Comparison of ENCODE assay signal across 31 cellular contexts in genomic region chr2:66228128-66228547, GRCh38.
"Had no signal": no experiment of that assay in that cellular context is flagged by ENCODE, and none has a peak within 500 bp of the region (broad histone marks: within the 10 kb centered on the region; RNA-seq: fewer than 3 reads in every experiment).

No MANE protein-coding gene starts in this region.

- H3K27ac Mint-ChIP-seq: activated CD4-positive, alpha-beta memory T cell treated with anti-CD3 and anti-CD28 coated beads for 36 hours; activated CD4-positive, alpha-beta T cell treated with anti-CD3 and anti-CD28 coated beads, Interleukin-2, amount 10 ng/mL, durations not matched to agents 24 days and 14 days; activated naive CD4-positive, alpha-beta T cell treated with anti-CD3 and anti-CD28 coated beads for 36 hours; activated naive CD8-positive, alpha-beta T cell treated with anti-CD3 and anti-CD28 coated beads for 36 hours; activated T-helper 1 cell treated with anti-CD3 and anti-CD28 coated beads, Interleukin-12 subunit alpha, Interleukin-12 subunit beta, Interleukin-2, Interleukin-4 antibody, amounts not matched to agents 30 ng/mL and 10 ng/mL and 1 ng/mL, durations not matched to agents 14 hours and 24 hours and 36 hours; effector memory CD8-positive, alpha-beta T cell; immature natural killer cell; nephron; T-helper 1 cell treated with Interleukin-12 subunit alpha and Interleukin-12 subunit beta and Interleukin-4 antibody, amounts not matched to agents 30 μg/mL and 1 μg/mL, for 36 hours had no signal

- FAIRE-seq: astrocyte, kidney, pancreas had no signal

- H3K4me3 ChIP-seq: pancreas, right lobe of liver, skin epidermis, testis, upper lobe of left lung had no signal

- H3K4me1 ChIP-seq: pancreas, right lobe of liver, testis, upper lobe of left lung had no signal

- H3K36me3 Mint-ChIP-seq: activated CD4-positive, alpha-beta memory T cell treated with anti-CD3 and anti-CD28 coated beads for 36 hours; activated naive CD8-positive, alpha-beta T cell treated with anti-CD3 and anti-CD28 coated beads for 36 hours; immature natural killer cell had no signal

- H3K36me3 ChIP-seq: brain microvascular endothelial cell, pancreas, right lobe of liver, upper lobe of left lung, WERI-Rb-1 had no signal

- H3K27ac ChIP-seq: brain microvascular endothelial cell, pancreas, right lobe of liver, skin epidermis, testis, upper lobe of left lung, WERI-Rb-1 had no signal

- H3K27me3 ChIP-seq: brain microvascular endothelial cell, pancreas, right lobe of liver, testis, upper lobe of left lung had no signal

- ATAC-seq: effector memory CD8-positive, alpha-beta T cell; stimulated activated naive CD8-positive, alpha-beta T cell treated with anti-CD3 and anti-CD28 coated beads, Interleukin-15, Interleukin-2, amounts not matched to agents 100 U/mL and 50 U/mL, for 24 hours had no signal

- H3K9me3 ChIP-seq: pancreas, right lobe of liver, testis, upper lobe of left lung had no signal

- H3K9me3 Mint-ChIP-seq: activated CD4-positive, alpha-beta memory T cell treated with anti-CD3 and anti-CD28 coated beads for 36 hours; activated CD4-positive, alpha-beta T cell treated with anti-CD3 and anti-CD28 coated beads, Interleukin-2, amount 10 ng/mL, durations not matched to agents 24 days and 14 days; activated naive CD4-positive, alpha-beta T cell treated with anti-CD3 and anti-CD28 coated beads for 36 hours; activated naive CD8-positive, alpha-beta T cell treated with anti-CD3 and anti-CD28 coated beads for 36 hours; activated T-helper 1 cell treated with anti-CD3 and anti-CD28 coated beads, Interleukin-12 subunit alpha, Interleukin-12 subunit beta, Interleukin-2, Interleukin-4 antibody, amounts not matched to agents 30 ng/mL and 10 ng/mL and 1 ng/mL, durations not matched to agents 14 hours and 24 hours and 36 hours; nephron had no signal

- DNase-seq: activated CD4-positive, alpha-beta memory T cell treated with anti-CD3 and anti-CD28 coated beads for 36 hours; activated CD4-positive, alpha-beta T cell treated with anti-CD3 and anti-CD28 coated beads, Interleukin-2, amount 10 ng/mL, durations not matched to agents 24 days and 14 days; activated CD4-positive, CD25-positive, alpha-beta regulatory T cell treated with anti-CD3 and anti-CD28 coated beads, Interleukin-2, amount 50 U/mL, for 72 hours; activated CD8-positive, alpha-beta memory T cell treated with anti-CD3 and anti-CD28 coated beads, Interleukin-2, amount 50 U/mL, for 4 hours; activated effector memory CD4-positive, alpha-beta T cell treated with anti-CD3 and anti-CD28 coated beads, Interleukin-2, amount 50 U/mL, for 16 hours; activated naive CD4-positive, alpha-beta T cell treated with anti-CD3 and anti-CD28 coated beads for 36 hours; activated naive CD8-positive, alpha-beta T cell treated with anti-CD3 and anti-CD28 coated beads for 36 hours; activated T-cell treated with anti-CD3 and anti-CD28 coated beads, Interleukin-2, amount 50 U/mL, for 1 hour; amniotic stem cell; brain microvascular endothelial cell; caudate nucleus; cortex of kidney; effector memory CD8-positive, alpha-beta T cell; erythroblast; head of caudate nucleus; immature natural killer cell; kidney; right lobe of liver; stimulated activated CD4-positive, alpha-beta T cell treated with anti-CD3 and anti-CD28 coated beads, Interleukin-12 subunit alpha, Interleukin-12 subunit beta, amount 100 ng/mL, for 4 hours; stimulated activated CD4-positive, alpha-beta T cell treated with anti-CD3 and anti-CD28 coated beads, Interleukin-4, amount 100 ng/mL, for 1 hour; stimulated activated naive CD8-positive, alpha-beta T cell treated with anti-CD3 and anti-CD28 coated beads, Interleukin-15, Interleukin-2, amounts not matched to agents 100 U/mL and 50 U/mL, for 24 hours; T-helper 9 cell; testis; upper lobe of left lung; WERI-Rb-1 had no signal

- H3K4me3 Mint-ChIP-seq: activated CD4-positive, alpha-beta memory T cell treated with anti-CD3 and anti-CD28 coated beads for 36 hours; activated CD4-positive, alpha-beta T cell treated with anti-CD3 and anti-CD28 coated beads, Interleukin-2, amount 10 ng/mL, durations not matched to agents 24 days and 14 days; activated naive CD4-positive, alpha-beta T cell treated with anti-CD3 and anti-CD28 coated beads for 36 hours; activated naive CD8-positive, alpha-beta T cell treated with anti-CD3 and anti-CD28 coated beads for 36 hours; activated T-helper 1 cell treated with anti-CD3 and anti-CD28 coated beads, Interleukin-12 subunit alpha, Interleukin-12 subunit beta, Interleukin-2, Interleukin-4 antibody, amounts not matched to agents 30 ng/mL and 10 ng/mL and 1 ng/mL, durations not matched to agents 14 hours and 24 hours and 36 hours; effector memory CD8-positive, alpha-beta T cell; immature natural killer cell; nephron; T-helper 1 cell treated with Interleukin-12 subunit alpha and Interleukin-12 subunit beta and Interleukin-4 antibody, amounts not matched to agents 30 μg/mL and 1 μg/mL, for 36 hours had no signal

- H3K4me1 Mint-ChIP-seq: activated CD4-positive, alpha-beta T cell treated with anti-CD3 and anti-CD28 coated beads, Interleukin-2, amount 10 ng/mL, durations not matched to agents 24 days and 14 days; activated naive CD8-positive, alpha-beta T cell treated with anti-CD3 and anti-CD28 coated beads for 36 hours; immature natural killer cell had no signal

- H3K27me3 Mint-ChIP-seq: activated CD4-positive, alpha-beta memory T cell treated with anti-CD3 and anti-CD28 coated beads for 36 hours; activated CD4-positive, alpha-beta T cell treated with anti-CD3 and anti-CD28 coated beads, Interleukin-2, amount 10 ng/mL, durations not matched to agents 24 days and 14 days; activated naive CD8-positive, alpha-beta T cell treated with anti-CD3 and anti-CD28 coated beads for 36 hours; effector memory CD8-positive, alpha-beta T cell had no signal
